ENCODE assay signal across 1 cellular context in the genomic region with DNA sequence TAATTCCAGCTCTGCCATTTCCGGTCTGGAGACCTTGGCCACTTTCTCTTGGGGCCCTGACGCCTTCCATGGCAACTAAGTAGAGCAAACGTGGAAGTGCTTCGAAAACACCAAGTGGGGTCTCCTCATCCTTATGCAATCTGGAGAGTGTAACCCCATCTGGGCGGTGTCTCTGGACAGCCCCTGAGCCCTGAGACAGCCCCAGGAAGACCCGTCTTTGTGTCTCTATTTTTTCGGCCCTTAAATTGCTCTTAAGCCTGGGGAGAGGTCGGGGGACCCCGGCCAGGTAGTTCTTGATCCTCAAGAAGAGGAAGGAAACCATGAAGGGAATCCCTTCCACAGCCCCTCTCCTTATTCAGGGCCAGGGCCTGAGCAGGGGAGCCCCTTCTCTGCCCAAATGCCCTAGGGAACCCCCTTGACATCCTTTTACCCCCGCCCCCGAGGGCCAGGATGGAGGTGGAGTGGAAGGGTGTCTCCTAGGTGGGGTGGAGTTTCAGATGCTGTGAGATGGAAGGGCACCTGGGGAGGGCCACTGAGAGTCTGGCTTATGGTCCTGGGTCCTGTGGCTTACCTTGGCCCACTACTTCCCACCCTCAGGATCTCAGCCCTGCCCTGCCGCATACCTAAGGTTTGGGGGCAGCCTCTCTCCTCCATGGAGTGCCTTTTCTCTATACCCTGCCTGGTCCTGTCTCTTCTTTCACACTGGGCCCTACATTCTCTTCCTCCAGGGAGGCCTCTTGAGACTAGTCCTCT.
TF ChIP-seq lines count a peak whose summit lies in the region.

No MANE protein-coding gene starts in this region.

TF ChIP-seq in HCT116, 20 proteins besides CTCF, POLR2A, EP300 and RAD21 (continued from another document):
- TF ChIP-seq, protein P1, sequence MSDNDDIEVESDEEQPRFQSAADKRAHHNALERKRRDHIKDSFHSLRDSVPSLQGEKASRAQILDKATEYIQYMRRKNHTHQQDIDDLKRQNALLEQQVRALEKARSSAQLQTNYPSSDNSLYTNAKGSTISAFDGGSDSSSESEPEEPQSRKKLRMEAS (IDR thresholded peaks at IDR 0.05) = no peak
- TF ChIP-seq ZFX (IDR thresholded peaks at IDR 0.05) (peak; percentile 2; the same call in 1 of the 2 replicates), CBX3 (IDR thresholded peaks at IDR 0.05; ENCODE audit: low read depth) (no peak), EZH2 (IDR thresholded peaks at IDR 0.05) (no peak)
- TF ChIP-seq, protein P2, sequence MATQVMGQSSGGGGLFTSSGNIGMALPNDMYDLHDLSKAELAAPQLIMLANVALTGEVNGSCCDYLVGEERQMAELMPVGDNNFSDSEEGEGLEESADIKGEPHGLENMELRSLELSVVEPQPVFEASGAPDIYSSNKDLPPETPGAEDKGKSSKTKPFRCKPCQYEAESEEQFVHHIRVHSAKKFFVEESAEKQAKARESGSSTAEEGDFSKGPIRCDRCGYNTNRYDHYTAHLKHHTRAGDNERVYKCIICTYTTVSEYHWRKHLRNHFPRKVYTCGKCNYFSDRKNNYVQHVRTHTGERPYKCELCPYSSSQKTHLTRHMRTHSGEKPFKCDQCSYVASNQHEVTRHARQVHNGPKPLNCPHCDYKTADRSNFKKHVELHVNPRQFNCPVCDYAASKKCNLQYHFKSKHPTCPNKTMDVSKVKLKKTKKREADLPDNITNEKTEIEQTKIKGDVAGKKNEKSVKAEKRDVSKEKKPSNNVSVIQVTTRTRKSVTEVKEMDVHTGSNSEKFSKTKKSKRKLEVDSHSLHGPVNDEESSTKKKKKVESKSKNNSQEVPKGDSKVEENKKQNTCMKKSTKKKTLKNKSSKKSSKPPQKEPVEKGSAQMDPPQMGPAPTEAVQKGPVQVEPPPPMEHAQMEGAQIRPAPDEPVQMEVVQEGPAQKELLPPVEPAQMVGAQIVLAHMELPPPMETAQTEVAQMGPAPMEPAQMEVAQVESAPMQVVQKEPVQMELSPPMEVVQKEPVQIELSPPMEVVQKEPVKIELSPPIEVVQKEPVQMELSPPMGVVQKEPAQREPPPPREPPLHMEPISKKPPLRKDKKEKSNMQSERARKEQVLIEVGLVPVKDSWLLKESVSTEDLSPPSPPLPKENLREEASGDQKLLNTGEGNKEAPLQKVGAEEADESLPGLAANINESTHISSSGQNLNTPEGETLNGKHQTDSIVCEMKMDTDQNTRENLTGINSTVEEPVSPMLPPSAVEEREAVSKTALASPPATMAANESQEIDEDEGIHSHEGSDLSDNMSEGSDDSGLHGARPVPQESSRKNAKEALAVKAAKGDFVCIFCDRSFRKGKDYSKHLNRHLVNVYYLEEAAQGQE (IDR thresholded peaks at IDR 0.05; ENCODE audit: low read depth) = no peak
